In genomic region chr2:45860136-45861106, GRCh38 we compare ENCODE assay signal across 8 cellular contexts.
A peak's percentile ranks its signal among the peaks of the same experiment; 100 is the strongest.
DNase-seq lines count a peak whose midpoint lies in the region; ATAC-seq and TF ChIP-seq lines count a peak whose summit lies in the region.

No MANE protein-coding gene starts in this region.

- no peaks in the 10 kb centered on the region for H3K36me3 ChIP-seq in transverse colon

- intact Hi-C loops in transverse colon (cut with DNase I; ENCODE audit: low total_unique reads): no loop called here

- H3K27ac ChIP-seq in transverse colon: peak overlapping the region; percentile 20 to 68 (median 49)

- DNase-seq in NCI-H345 (lab: John Stamatoyannopoulos, UW): peak; percentile 24
- DNase-seq in NCI-H345 treated with DMSO at 0.1 percent for 48 hours (lab: John Stamatoyannopoulos, UW; ENCODE audit: unreplicated experiment): no peak
- peak; percentile 98 for DNase-seq in SK-MEL-5 (ENCODE audit: low read depth, low spot score)
- DNase-seq in dedifferentiated amniotic fluid mesenchymal stem cell (ENCODE audit: extremely low spot score): peak; percentile 42
- DNase-seq in midbrain (lab: John Stamatoyannopoulos, UW): peak; percentile 65
- DNase-seq in transverse colon: peak; percentile 47
- no peak for DNase-seq in SK-N-DZ (ENCODE audit: low spot score)

- peak overlapping the region in 2 of 4 donors; percentile 2 to 27 for H3K4me3 ChIP-seq in transverse colon

- TF ChIP-seq CTCF in transverse colon (IDR thresholded peaks at IDR 0.05): no peak

- H3K27me3 ChIP-seq in transverse colon: no peaks in the 10 kb centered on the region

- WGBS in transverse colon (ENCODE audit: low coverage in 1 of 2), 2 donors: 36% methylated on average over 8 of the region's 8 CpGs; no CpG with 5 or more reads in 1 of the 2 donors

- in situ Hi-C loops in SK-MEL-5 (cut with HindIII; ENCODE audit: low pct_unique_long_range_greater_than_20kb, low sequenced_read_pairs): no loop called here
- in situ Hi-C loops in transverse colon (cut with MboI; ENCODE audit: low pct_ligation_motif_present in 1 of 4, low pct_unique_long_range_greater_than_20kb in 1 of 4, low sequenced_read_pairs in 3 of 4): no loop called here

- ATAC-seq in HG02623 (IDR thresholded peaks at IDR 0.05; ENCODE audit: unreplicated experiment): no peak

- TF ChIP-seq EP300 in transverse colon (IDR thresholded peaks at IDR 0.05; ENCODE audit: low read depth): peak; percentile 40

- TF ChIP-seq POLR2A in transverse colon (IDR thresholded peaks at IDR 0.05): no peak

- peaks cover 11 to 19% (median 15%) of the 10 kb centered on the region in 4 donors for H3K4me1 ChIP-seq in transverse colon

- H3K9me3 ChIP-seq in transverse colon: no peaks in the 10 kb centered on the region

Comparison
In these comparisons a context has a peak if more than half of its experiments do, and no peak if none do; other contexts are left out.
1. DNase-seq: peak in NCI-H345 (single experiment), SK-MEL-5 (single experiment), dedifferentiated amniotic fluid mesenchymal stem cell (single experiment), midbrain (single experiment) and transverse colon (single experiment); none in NCI-H345 treated with DMSO at 0.1 percent for 48 hours (single experiment) and SK-N-DZ (single experiment).